In the genomic region with DNA sequence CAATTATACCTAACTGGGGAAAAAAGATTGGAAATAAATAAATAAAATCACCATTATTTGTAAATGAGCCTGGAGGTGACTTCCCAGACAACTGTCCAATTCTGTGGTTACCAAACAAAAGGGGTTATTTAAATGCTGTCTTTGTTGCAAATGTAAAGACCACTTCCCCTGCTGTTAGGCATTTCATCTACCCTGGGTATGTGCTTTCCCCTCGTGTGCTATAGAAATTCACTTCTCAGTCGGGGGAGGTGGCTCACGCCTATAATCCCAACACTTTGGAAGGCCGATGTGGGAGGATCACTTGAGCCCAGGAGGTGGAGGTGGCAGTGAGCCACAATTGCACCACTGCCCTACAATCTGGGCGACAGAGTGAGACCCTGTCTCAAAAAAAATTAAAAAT, we compare ENCODE assay signal across 24 cellular contexts.
DNase-seq lines count a peak whose midpoint lies in the region; ATAC-seq and TF ChIP-seq lines count a peak whose summit lies in the region.
"Had no signal": no experiment of that assay in that cellular context is flagged by ENCODE, and none has a peak within 500 bp of the region (broad histone marks: within the 10 kb centered on the region; RNA-seq: fewer than 3 reads in every experiment).

No MANE protein-coding gene starts in this region.

- no peak overlapping the region for H3K4me3 ChIP-seq in HAP-1
- peak overlapping the region; percentile 6 for H3K4me3 ChIP-seq in iPS-18a (ENCODE audit: low read length)
- H3K4me3 ChIP-seq in effector memory CD4-positive, alpha-beta T cell (ENCODE audit: insufficient read depth, low read depth, low read length, poor library complexity, severe bottlenecking), result no peak overlapping the region
- no peak overlapping the region for H3K4me3 ChIP-seq in heart right ventricle
- H3K4me3 ChIP-seq: BLaER1, GM12878, GM23248, Peyer's patch had no signal

- in situ Hi-C loops in HAP-1 (cut with MboI; ENCODE audit: low sequenced_read_pairs), result no loop called here

- H3K9ac ChIP-seq in iPS-18a (ENCODE audit: low read length), result no peak overlapping the region
- H3K9ac ChIP-seq: BLaER1, GM23248 had no signal

- WGBS in heart right ventricle, 2 donors, result 88% methylated on average over 5 of the region's 5 CpGs

- no peaks in the 10 kb centered on the region; the same call in 1 of the 2 replicates for H3K36me3 ChIP-seq in HAP-1 (replicated peaks)
- no peaks in the 10 kb centered on the region for H3K36me3 ChIP-seq in iPS-18a (ENCODE audit: control insufficient read depth, low read depth, low read length)
- peaks cover 14% of the 10 kb centered on the region for H3K36me3 ChIP-seq in effector memory CD4-positive, alpha-beta T cell (ENCODE audit: control insufficient read depth, insufficient read depth, low read length)
- H3K36me3 ChIP-seq in heart right ventricle, result peaks cover 0 to 86% (median 11%) of the 10 kb centered on the region in 9 donors

- no peak overlapping the region for H3K27ac ChIP-seq in iPS-18a (ENCODE audit: low read length)
- H3K27ac ChIP-seq in effector memory CD4-positive, alpha-beta T cell (ENCODE audit: insufficient read depth, low read length, poor library complexity, severe bottlenecking), result no peak overlapping the region
- no peak overlapping the region for H3K27ac ChIP-seq in heart right ventricle
- H3K27ac ChIP-seq: BLaER1, GM23248, Peyer's patch had no signal

- intact Hi-C loops in heart right ventricle (cut with DNase I), result no loop called here

- H3K4me3 Mint-ChIP-seq in WTC11, result no peak overlapping the region
- H3K4me3 Mint-ChIP-seq: CD4-positive, alpha-beta T cell had no signal

- no peaks in the 10 kb centered on the region for H3K9me3 ChIP-seq in HAP-1
- H3K9me3 ChIP-seq in iPS-18a (ENCODE audit: control insufficient read depth, low read depth, low read length), result no peaks in the 10 kb centered on the region
- H3K9me3 ChIP-seq in effector memory CD4-positive, alpha-beta T cell (ENCODE audit: control insufficient read depth, low read length), result no peaks in the 10 kb centered on the region
- no peaks in the 10 kb centered on the region for H3K9me3 ChIP-seq in heart right ventricle
- H3K9me3 ChIP-seq: BLaER1, Caco-2, Peyer's patch had no signal

- peaks cover 16% of the 10 kb centered on the region for H3K27me3 Mint-ChIP-seq in WTC11 (ENCODE audit: low read depth)
- H3K27me3 Mint-ChIP-seq: CD4-positive, alpha-beta T cell had no signal

- H3K4me1 ChIP-seq in HAP-1 (peaks cover 11% of the 10 kb centered on the region), iPS-18a (ENCODE audit: control insufficient read depth, low read depth, low read length) (peaks cover 20% of the 10 kb centered on the region), heart right ventricle (no peaks in the 10 kb centered on the region)
- H3K4me1 ChIP-seq in effector memory CD4-positive, alpha-beta T cell (ENCODE audit: control insufficient read depth, insufficient read depth, low read length, poor library complexity, severe bottlenecking), result no peaks in the 10 kb centered on the region
- H3K4me1 ChIP-seq: BLaER1, Caco-2, Peyer's patch had no signal

- TF ChIP-seq CTCF in WTC11 (IDR thresholded peaks at IDR 0.05), result no peak
- no peak for TF ChIP-seq CTCF in heart right ventricle (IDR thresholded peaks at IDR 0.05)

- CTCF ChIA-PET in WTC11 (lab: Charles Lee), result no interaction called here

- H3K4me1 Mint-ChIP-seq in WTC11, result peaks cover 45% of the 10 kb centered on the region

- no peak overlapping the region for H3K27ac Mint-ChIP-seq in WTC11
- H3K27ac Mint-ChIP-seq: CD4-positive, alpha-beta T cell had no signal

- peaks cover 13% of the 10 kb centered on the region for H3K36me3 Mint-ChIP-seq in WTC11

- peak; percentile 97 for ATAC-seq in WTC11
- ATAC-seq in GM19351 (IDR thresholded peaks at IDR 0.05; ENCODE audit: unreplicated experiment), result no peak
- no peak for ATAC-seq in heart right ventricle
- ATAC-seq: GM12878, SK-N-SH treated with all-trans-retinoic acid at 6 μM for 48 hours had no signal

- DNase-seq in HAP-1 (ENCODE audit: low spot score in 2 of 2), result peak; percentile 58 to 69
- DNase-seq in WTC11 (ENCODE audit: low spot score), result peak; percentile 35
- DNase-seq in effector memory CD4-positive, alpha-beta T cell, result no peak
- DNase-seq in amniotic stem cell (lab: John Stamatoyannopoulos, UW), result no peak
- DNase-seq in heart right ventricle, result no peak
- DNase-seq: Caco-2; CD4-positive, alpha-beta T cell; DMS 273 treated with DMSO at 0.1 percent for 48 hours; DMS79 treated with DMSO at 0.1 percent for 48 hours; GM23248; KBM-7; MM.1S; NCI-H1048; NCI-H1417 treated with DMSO at 0.1 percent for 48 hours; NCI-H1930; NCI-H226; NCI-H510A treated with DMSO at 0.1 percent for 48 hours; NCI-H748 treated with DMSO at 0.1 percent for 48 hours; Peyer's patch had no signal

- H3K27me3 ChIP-seq in HAP-1 (ENCODE audit: low read depth) (no peaks in the 10 kb centered on the region; the same call in 1 of the 2 replicates), iPS-18a (ENCODE audit: control insufficient read depth, insufficient read depth, low read length) (peaks cover 20% of the 10 kb centered on the region), heart right ventricle (no peaks in the 10 kb centered on the region)
- no peaks in the 10 kb centered on the region for H3K27me3 ChIP-seq in effector memory CD4-positive, alpha-beta T cell (replicated peaks; ENCODE audit: control insufficient read depth, insufficient read depth, low read length, poor library complexity, severe bottlenecking)
- H3K27me3 ChIP-seq: BLaER1, Peyer's patch had no signal

- POLR2A ChIA-PET in WTC11 (lab: Charles Lee), result no interaction called here

- H3K9me3 Mint-ChIP-seq in WTC11, result no peaks in the 10 kb centered on the region
- H3K9me3 Mint-ChIP-seq: CD4-positive, alpha-beta T cell had no signal

TF ChIP-seq in WTC11, 78 proteins besides CTCF, POLR2A, EP300 and RAD21:
- no peak for TF ChIP-seq ZNF671 (CRISPR knock-in tag; IDR thresholded peaks at IDR 0.05)
- TF ChIP-seq, protein P1, sequence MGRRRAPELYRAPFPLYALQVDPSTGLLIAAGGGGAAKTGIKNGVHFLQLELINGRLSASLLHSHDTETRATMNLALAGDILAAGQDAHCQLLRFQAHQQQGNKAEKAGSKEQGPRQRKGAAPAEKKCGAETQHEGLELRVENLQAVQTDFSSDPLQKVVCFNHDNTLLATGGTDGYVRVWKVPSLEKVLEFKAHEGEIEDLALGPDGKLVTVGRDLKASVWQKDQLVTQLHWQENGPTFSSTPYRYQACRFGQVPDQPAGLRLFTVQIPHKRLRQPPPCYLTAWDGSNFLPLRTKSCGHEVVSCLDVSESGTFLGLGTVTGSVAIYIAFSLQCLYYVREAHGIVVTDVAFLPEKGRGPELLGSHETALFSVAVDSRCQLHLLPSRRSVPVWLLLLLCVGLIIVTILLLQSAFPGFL (CRISPR knock-in tag; IDR thresholded peaks at IDR 0.05; ENCODE audit: borderline replicate concordance), result no peak
- TF ChIP-seq, protein P2, sequence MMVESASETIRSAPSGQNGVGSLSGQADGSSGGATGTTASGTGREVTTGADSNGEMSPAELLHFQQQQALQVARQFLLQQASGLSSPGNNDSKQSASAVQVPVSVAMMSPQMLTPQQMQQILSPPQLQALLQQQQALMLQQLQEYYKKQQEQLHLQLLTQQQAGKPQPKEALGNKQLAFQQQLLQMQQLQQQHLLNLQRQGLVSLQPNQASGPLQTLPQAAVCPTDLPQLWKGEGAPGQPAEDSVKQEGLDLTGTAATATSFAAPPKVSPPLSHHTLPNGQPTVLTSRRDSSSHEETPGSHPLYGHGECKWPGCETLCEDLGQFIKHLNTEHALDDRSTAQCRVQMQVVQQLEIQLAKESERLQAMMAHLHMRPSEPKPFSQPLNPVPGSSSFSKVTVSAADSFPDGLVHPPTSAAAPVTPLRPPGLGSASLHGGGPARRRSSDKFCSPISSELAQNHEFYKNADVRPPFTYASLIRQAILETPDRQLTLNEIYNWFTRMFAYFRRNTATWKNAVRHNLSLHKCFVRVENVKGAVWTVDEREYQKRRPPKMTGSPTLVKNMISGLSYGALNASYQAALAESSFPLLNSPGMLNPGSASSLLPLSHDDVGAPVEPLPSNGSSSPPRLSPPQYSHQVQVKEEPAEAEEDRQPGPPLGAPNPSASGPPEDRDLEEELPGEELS (CRISPR knock-in tag; IDR thresholded peaks at IDR 0.05), result no peak
- TF ChIP-seq RORB (CRISPR knock-in tag; IDR thresholded peaks at IDR 0.05), result no peak
- TF ChIP-seq NR1H2 (CRISPR knock-in tag; IDR thresholded peaks at IDR 0.05), result no peak
- TF ChIP-seq, protein P3, sequence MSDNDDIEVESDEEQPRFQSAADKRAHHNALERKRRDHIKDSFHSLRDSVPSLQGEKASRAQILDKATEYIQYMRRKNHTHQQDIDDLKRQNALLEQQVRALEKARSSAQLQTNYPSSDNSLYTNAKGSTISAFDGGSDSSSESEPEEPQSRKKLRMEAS (CRISPR knock-in tag; IDR thresholded peaks at IDR 0.05), result no peak
- TF ChIP-seq NFATC4 (CRISPR knock-in tag; IDR thresholded peaks at IDR 0.05), result no peak
- TF ChIP-seq NR2C2 (CRISPR knock-in tag; IDR thresholded peaks at IDR 0.05), result no peak
- no peak for TF ChIP-seq FOXK1 (CRISPR knock-in tag; IDR thresholded peaks at IDR 0.05)

Comparison
In these comparisons a context has a peak if more than half of its experiments do, and no peak if none do; other contexts are left out.
1. DNase-seq: peak in HAP-1 (2 of 2) and WTC11 (single experiment); none in effector memory CD4-positive, alpha-beta T cell (0 of 3), amniotic stem cell (single experiment) and heart right ventricle (0 of 2).